Comparison of ENCODE assay signal across 8 cellular contexts in the genomic region with DNA sequence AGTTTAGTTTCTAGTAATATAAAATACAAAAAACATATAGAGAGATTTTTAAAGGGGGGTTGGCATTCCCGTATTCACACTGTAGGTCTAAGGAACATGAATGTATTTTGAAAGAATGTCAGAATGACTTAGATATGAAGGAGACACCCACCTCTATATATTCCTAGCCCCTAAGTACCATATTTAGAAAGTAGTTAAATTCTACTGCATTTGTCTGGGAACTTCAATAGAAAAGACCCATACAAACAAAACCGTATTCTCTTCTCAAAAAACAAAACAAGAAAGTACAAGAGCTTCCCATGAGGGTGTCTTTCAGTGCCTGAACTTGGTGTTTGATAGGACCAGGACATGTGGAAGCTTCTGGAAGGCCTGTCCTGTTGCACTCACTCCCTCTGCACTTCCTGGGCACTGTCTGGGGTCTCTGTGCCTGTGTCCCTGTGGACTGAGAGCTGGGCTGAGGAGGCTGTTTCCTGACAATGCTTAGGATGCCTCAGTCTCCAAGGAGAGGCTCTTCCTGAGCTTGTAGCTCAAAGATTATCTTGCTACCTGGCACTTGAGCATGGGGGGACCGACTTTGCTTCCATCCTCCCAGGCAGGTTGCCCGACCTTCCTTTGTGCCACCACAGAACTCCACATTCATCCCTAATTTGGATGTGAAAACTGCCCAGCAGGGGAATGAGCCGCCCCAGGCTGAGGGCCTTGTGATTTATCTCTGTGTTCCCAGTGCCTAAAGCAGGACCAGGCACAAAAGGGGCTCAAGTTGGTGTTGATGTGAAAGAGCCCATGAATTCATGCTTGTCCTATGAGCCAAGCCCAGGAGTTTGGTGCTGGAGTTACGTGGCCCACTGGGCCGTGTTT. TPM values are rescaled to one million over a fixed set of nuclear protein-coding genes. Genes with fewer than 3 reads are reported as not detected.
DNase-seq lines count a peak whose midpoint lies in the region; ATAC-seq and TF ChIP-seq lines count a peak whose summit lies in the region.

No MANE protein-coding gene starts in this region.

- H2BK12ac ChIP-seq in H9 (ENCODE audit: insufficient read length, low read depth, low read length): no peak overlapping the region

- no peak for TF ChIP-seq EP300 in gastroesophageal sphincter (IDR thresholded peaks at IDR 0.05)

- H4K20me1 ChIP-seq in H9 (ENCODE audit: control insufficient read depth, insufficient read depth, insufficient read length): no peaks in the 10 kb centered on the region

- no peak overlapping the region for H4K5ac ChIP-seq in H9 (ENCODE audit: insufficient read length, low read depth, low read length)

- H3K4me1 ChIP-seq in H9 (ENCODE audit: insufficient read depth, low read length) (peaks cover 6% of the 10 kb centered on the region; the same call in 1 of the 2 replicates), gastroesophageal sphincter (peaks cover 0 to 33% (median 8%) of the 10 kb centered on the region in 3 donors), skeletal muscle tissue (ENCODE audit: control insufficient read depth in 3 of 3, insufficient read depth in 3 of 3, low read length in 3 of 3) (peaks cover 23 to 29% (median 27%) of the 10 kb centered on the region in 3 donors)

- H2BK15ac ChIP-seq in H9 (ENCODE audit: low read depth, low read length): no peak overlapping the region

- no peak overlapping the region for H2BK120ac ChIP-seq in H9 (ENCODE audit: low read depth, low read length, poor library complexity, severe bottlenecking)

- POLR2A ChIA-PET in activated B cell treated with CpG ODN at 0.5 μM for 24 hours (lab: Charles Lee): interaction anchor here (0.6 to 5.8 kb wide), 5 partner anchors 22 to 71 kb away, joined by 3 to 68 read pairs (median 4); partner anchors contain the start of gene KLF6

- ATAC-seq in activated B cell treated with CpG ODN at 0.5 μM for 24 hours (ENCODE audit: low read depth) (no peak), gastroesophageal sphincter (peak; percentile 13), HG03196 (IDR thresholded peaks at IDR 0.05; ENCODE audit: unreplicated experiment) (no peak)

- no peak overlapping the region for H2BK20ac ChIP-seq in H9 (ENCODE audit: low read depth, low read length, poor library complexity, severe bottlenecking)

- H3K79me2 ChIP-seq in H9 (ENCODE audit: insufficient read depth, low read length): no peaks in the 10 kb centered on the region

- H2AFZ ChIP-seq in H9 (ENCODE audit: low read length): no peak overlapping the region

- TF ChIP-seq CTCF in H9 (conservative IDR thresholded peaks at IDR 0.05): no peak; the same call in 2 of the 3 replicates
- TF ChIP-seq CTCF in activated B cell treated with CpG ODN at 0.5 μM for 24 hours (IDR thresholded peaks at IDR 0.05): no peak
- TF ChIP-seq CTCF in gastroesophageal sphincter (IDR thresholded peaks at IDR 0.05): no peak
- no peak for TF ChIP-seq CTCF in WERI-Rb-1 (IDR thresholded peaks at IDR 0.05; ENCODE audit: low read depth, low read length)

- H3K18ac ChIP-seq in H9 (ENCODE audit: insufficient read length, low read depth, low read length): peak overlapping the region; percentile 33

- H3K4me3 ChIP-seq in gastroesophageal sphincter: peak overlapping the region; percentile 50 to 86
- H3K4me3 ChIP-seq in skeletal muscle tissue (ENCODE audit: low read length in 3 of 3): peak overlapping the region; percentile 44 to 83 (median 64)
- no peak overlapping the region for H3K4me3 ChIP-seq in WERI-Rb-1 (ENCODE audit: low read depth, low read length)

- H3K23ac ChIP-seq in H9 (ENCODE audit: insufficient read length, low read depth, low read length): no peak overlapping the region

- H3K9ac ChIP-seq in H9 (ENCODE audit: extremely low read depth, insufficient read length, low read length) (no peak overlapping the region), skeletal muscle tissue (ENCODE audit: low read depth in 1 of 3, low read length in 3 of 3) (peak overlapping the region; percentile 41 to 74 (median 73))

- WGBS in H9 (ENCODE audit: extremely low coverage, insufficient read length, low lambda C conversion rate): no CpG with 5 or more reads among the region's 7 CpGs
- 10 to 57% methylated on average over 2 to 4 of the region's 7 CpGs for WGBS in gastroesophageal sphincter (ENCODE audit: low coverage in 1 of 2), 2 donors

- TF ChIP-seq POLR2A in gastroesophageal sphincter (IDR thresholded peaks at IDR 0.05): no peak

- H3K27ac Mint-ChIP-seq in H9 (peak overlapping the region; percentile 52 to 82 (median 81); a peak in 4 of 7 replicates), activated B cell treated with CpG ODN at 0.5 μM for 24 hours (peak overlapping the region; percentile 82)

- no peak overlapping the region for H2AK5ac ChIP-seq in H9 (ENCODE audit: insufficient read length, low read length)

- peak overlapping the region; percentile 18; the same call in 1 of the 2 replicates for H3K14ac ChIP-seq in H9 (ENCODE audit: insufficient read depth, low read length)

- no peak overlapping the region for H2BK5ac ChIP-seq in H9 (ENCODE audit: insufficient read length, low read length)

- peaks cover 49 to 65% of the 10 kb centered on the region in 2 experiments for H3K4me1 Mint-ChIP-seq in H9
- H3K4me1 Mint-ChIP-seq in activated B cell treated with CpG ODN at 0.5 μM for 24 hours: peaks cover 23% of the 10 kb centered on the region

- H3K36me3 Mint-ChIP-seq in H9 (ENCODE audit: insufficient read depth in 1 of 3, low read depth in 3 of 3) (no peaks in the 10 kb centered on the region; a peak in 1 of 7 replicates), activated B cell treated with CpG ODN at 0.5 μM for 24 hours (ENCODE audit: low read depth) (no peaks in the 10 kb centered on the region)

- H3K27me3 Mint-ChIP-seq in H9 (ENCODE audit: low read depth) (no peaks in the 10 kb centered on the region), activated B cell treated with CpG ODN at 0.5 μM for 24 hours (no peaks in the 10 kb centered on the region)

- no peak overlapping the region for H4K8ac ChIP-seq in H9 (replicated peaks; ENCODE audit: insufficient read length, low read depth, low read length)

- intact Hi-C loops in activated B cell treated with CpG ODN at 0.5 μM for 24 hours (cut with micrococcal nuclease): loop anchor here (1.0 to 2.0 kb wide), 3 partner anchors 18 to 45 kb away; partner anchors contain the start of gene KLF6

- no peaks in the 10 kb centered on the region for H3K23me2 ChIP-seq in H9 (ENCODE audit: insufficient read length, low read depth, low read length, poor library complexity, severe bottlenecking)

- no peak overlapping the region for H3K4ac ChIP-seq in H9 (ENCODE audit: low read depth, low read length)

- no peak overlapping the region for H3K4me2 ChIP-seq in H9 (ENCODE audit: insufficient read depth, insufficient read length, low read length)

- H3K9me3 Mint-ChIP-seq in H9 (peaks cover 0 to 3% of the 10 kb centered on the region in 2 experiments; a peak in 2 of 5 replicates), activated B cell treated with CpG ODN at 0.5 μM for 24 hours (no peaks in the 10 kb centered on the region)

- CTCF ChIA-PET in activated B cell treated with CpG ODN at 0.5 μM for 24 hours (lab: Charles Lee): interaction anchor here (0.7 kb wide), 1 partner anchor 811 kb away, joined by 3 read pairs; no protein-coding TSS in a partner anchor

- H3K36me3 ChIP-seq in gastroesophageal sphincter (no peaks in the 10 kb centered on the region), skeletal muscle tissue (ENCODE audit: control insufficient read depth in 3 of 3, insufficient read depth in 3 of 3, low read length in 3 of 3) (no peaks in the 10 kb centered on the region), WERI-Rb-1 (no peaks in the 10 kb centered on the region)

- H3K27ac ChIP-seq in H9 (ENCODE audit: insufficient read length, low read depth, low read length): no peak overlapping the region
- peak overlapping the region; percentile 39 to 79 (median 76) for H3K27ac ChIP-seq in gastroesophageal sphincter
- peak overlapping the region; percentile 72 for H3K27ac ChIP-seq in skeletal muscle tissue (ENCODE audit: low read depth, low read length)
- no peak overlapping the region for H3K27ac ChIP-seq in WERI-Rb-1

- H3K9me3 ChIP-seq in H9 (ENCODE audit: control insufficient read depth, low read depth, low read length) (no peaks in the 10 kb centered on the region), gastroesophageal sphincter (no peaks in the 10 kb centered on the region), skeletal muscle tissue (ENCODE audit: control insufficient read depth in 3 of 3, low read length in 3 of 3) (no peaks in the 10 kb centered on the region), WERI-Rb-1 (ENCODE audit: severe bottlenecking) (no peaks in the 10 kb centered on the region)

- no peak overlapping the region for H3T11ph ChIP-seq in H9 (ENCODE audit: low read length)

- H3K79me1 ChIP-seq in H9 (ENCODE audit: insufficient read depth, low read depth, low read length, poor library complexity, severe bottlenecking): no peaks in the 10 kb centered on the region

- H3K4me3 Mint-ChIP-seq in H9 (no peak overlapping the region), activated B cell treated with CpG ODN at 0.5 μM for 24 hours (peak overlapping the region; percentile 75)

- no peak overlapping the region for H3K56ac ChIP-seq in H9 (ENCODE audit: insufficient read length, low read depth, low read length)

- DNase-seq in H9 (peak; percentile 50), activated B cell treated with CpG ODN at 0.5 μM for 24 hours (no peak), Ammon's horn (ENCODE audit: low spot score) (no peak), WERI-Rb-1 (no peak)
- no peak for DNase-seq in stimulated activated CD8-positive, alpha-beta memory T cell treated with anti-CD3 and anti-CD28 coated beads, Interleukin-4, amount 100 ng/mL, for 48 hours

- H3K27me3 ChIP-seq in H9 (ENCODE audit: insufficient read depth, low read length) (no peaks in the 10 kb centered on the region), gastroesophageal sphincter (no peaks in the 10 kb centered on the region), skeletal muscle tissue (ENCODE audit: control insufficient read depth in 3 of 3, insufficient read depth in 3 of 3, low read length in 3 of 3) (no peaks in the 10 kb centered on the region), WERI-Rb-1 (ENCODE audit: insufficient read depth, low read depth, severe bottlenecking) (no peaks in the 10 kb centered on the region)

- no peak overlapping the region for H4K91ac ChIP-seq in H9 (ENCODE audit: insufficient read length, low read depth, low read length)

RNA-seq across cellular contexts. Expression of gene KLF6, which starts 44.4 kb away (rescaled TPM):
- 19.3 and 20.9 TPM in 2 replicates for total RNA-seq in H9 (2021)
- total RNA-seq in activated B cell treated with CpG ODN at 0.5 μM for 24 hours: 134 and 151 TPM in 2 replicates
- total RNA-seq in gastroesophageal sphincter: 100 to 1,000 TPM in 2 of 4 donors, 10 to 100 TPM in 2; 90.3 to 113 (median 105) TPM
- 50.6 TPM for total RNA-seq in skeletal muscle tissue

Comparison
In these comparisons a context has a peak if more than half of its experiments do, and no peak if none do; other contexts are left out.
1. H3K27ac ChIP-seq: peak in gastroesophageal sphincter (4 of 4) and skeletal muscle tissue (single experiment); none in H9 (single experiment) and WERI-Rb-1 (single experiment).